In the genomic region with DNA sequence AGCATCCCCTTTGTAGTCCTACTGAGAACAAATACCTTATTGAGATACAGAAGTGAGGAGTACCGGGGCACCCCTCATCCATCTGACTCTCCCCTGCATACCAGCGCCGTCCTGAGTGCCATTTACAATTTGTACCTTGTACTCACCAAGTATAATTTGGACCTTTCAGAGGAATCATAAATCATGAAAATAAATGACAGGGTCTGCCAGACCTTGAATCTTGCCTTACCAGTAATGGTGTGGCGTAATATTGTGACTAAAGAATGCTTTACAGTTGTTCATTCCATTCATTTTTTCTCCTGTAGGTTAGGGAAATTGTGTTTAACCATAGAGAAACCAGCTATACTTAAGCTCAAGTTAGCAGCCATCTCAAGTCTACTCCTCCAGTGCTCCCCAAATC, we compare ENCODE assay signal across 23 cellular contexts.
DNase-seq lines count a peak whose midpoint lies in the region; ATAC-seq, FAIRE-seq and TF ChIP-seq lines count a peak whose summit lies in the region.
"Had no signal": no experiment of that assay in that cellular context is flagged by ENCODE, and none has a peak within 500 bp of the region (broad histone marks: within the 10 kb centered on the region; RNA-seq: fewer than 3 reads in every experiment).

No MANE protein-coding gene starts in this region.

- TF ChIP-seq POLR2A in testis (IDR thresholded peaks at IDR 0.05): no peak

- H3K27me3 ChIP-seq in pancreas (no peaks in the 10 kb centered on the region), testis (no peaks in the 10 kb centered on the region)
- H3K27me3 ChIP-seq: breast epithelium, right atrium auricular region had no signal

- no peaks in the 10 kb centered on the region for H3K4me1 ChIP-seq in pancreas
- H3K4me1 ChIP-seq in testis: no peaks in the 10 kb centered on the region
- H3K4me1 ChIP-seq: breast epithelium had no signal

- 68 to 75% methylated on average over 4 of the region's 4 CpGs for WGBS in pancreas, 2 donors
- 93 to 98% methylated on average over 4 of the region's 4 CpGs for WGBS in testis, 2 donors

- no peak overlapping the region for H3K4me3 ChIP-seq in cardiac fibroblast (replicated peaks in 1 of 2; ENCODE audit: low read depth in 2 of 2, low read length in 2 of 2)
- no peak overlapping the region for H3K4me3 ChIP-seq in pancreas
- no peak overlapping the region for H3K4me3 ChIP-seq in testis
- H3K4me3 ChIP-seq: breast epithelium, GM12878, right atrium auricular region had no signal

- H3K9me3 Mint-ChIP-seq in WTC11 (no peaks in the 10 kb centered on the region), natural killer cell (no peaks in the 10 kb centered on the region)
- H3K9me3 Mint-ChIP-seq: activated T-helper 17 cell treated with anti-CD3 and anti-CD28 coated beads, Interleukin-2, amount 50 U/mL, for 72 hours had no signal

- H3K27me3 Mint-ChIP-seq in WTC11 (ENCODE audit: low read depth): no peaks in the 10 kb centered on the region
- no peaks in the 10 kb centered on the region for H3K27me3 Mint-ChIP-seq in natural killer cell (ENCODE audit: low read depth in 2 of 2)
- H3K27me3 Mint-ChIP-seq: activated naive CD8-positive, alpha-beta T cell treated with anti-CD3 and anti-CD28 coated beads, Interleukin-2, amount 10 ng/mL, durations not matched to agents 7 days and 5 days; activated T-helper 17 cell treated with anti-CD3 and anti-CD28 coated beads, Interleukin-2, amount 50 U/mL, for 72 hours had no signal

- no peak for FAIRE-seq in pancreas (lab: Jason Lieb, UNC)
- FAIRE-seq: GM12878, H1 had no signal

- no peak overlapping the region for H3K27ac Mint-ChIP-seq in WTC11
- H3K27ac Mint-ChIP-seq in natural killer cell: no peak overlapping the region
- H3K27ac Mint-ChIP-seq: activated naive CD8-positive, alpha-beta T cell treated with anti-CD3 and anti-CD28 coated beads, Interleukin-2, amount 10 ng/mL, durations not matched to agents 7 days and 5 days; activated T-helper 17 cell treated with anti-CD3 and anti-CD28 coated beads, Interleukin-2, amount 50 U/mL, for 72 hours had no signal

- H3K36me3 Mint-ChIP-seq in WTC11 (peaks cover 30% of the 10 kb centered on the region), natural killer cell (peaks cover 7% of the 10 kb centered on the region)

- H3K4me3 Mint-ChIP-seq in WTC11: no peak overlapping the region
- H3K4me3 Mint-ChIP-seq in natural killer cell: no peak overlapping the region
- H3K4me3 Mint-ChIP-seq: activated naive CD8-positive, alpha-beta T cell treated with anti-CD3 and anti-CD28 coated beads, Interleukin-2, amount 10 ng/mL, durations not matched to agents 7 days and 5 days; activated T-helper 17 cell treated with anti-CD3 and anti-CD28 coated beads, Interleukin-2, amount 50 U/mL, for 72 hours had no signal

- CTCF ChIA-PET in WTC11 (lab: Charles Lee): no interaction called here

- no peaks in the 10 kb centered on the region for H3K36me3 ChIP-seq in pancreas
- no peaks in the 10 kb centered on the region for H3K36me3 ChIP-seq in testis (ENCODE audit: low read depth, missing control alignments)
- H3K36me3 ChIP-seq: breast epithelium, right atrium auricular region had no signal

- POLR2A ChIA-PET in WTC11 (lab: Charles Lee): no interaction called here

- intact Hi-C loops in pancreas (cut with DNase I): no loop called here
- intact Hi-C loops in natural killer cell (cut with micrococcal nuclease): no loop called here
- intact Hi-C loops in testis (cut with DNase I; ENCODE audit: low total_unique reads): no loop called here

- no peak overlapping the region for H3K27ac ChIP-seq in pancreas
- H3K27ac ChIP-seq in testis: no peak overlapping the region
- H3K27ac ChIP-seq: breast epithelium, C4-2B, right atrium auricular region had no signal

- DNase-seq in ELR (ENCODE audit: low read depth): peak; percentile 6
- peak; percentile 30 for DNase-seq in NCI-H69 (lab: John Stamatoyannopoulos, UW)
- peak; percentile 45 to 60 for DNase-seq in cardiac fibroblast (ENCODE audit: low read depth in 2 of 2)
- DNase-seq in pancreas: no peak
- no peak for DNase-seq in WTC11 (ENCODE audit: low spot score)
- no peak for DNase-seq in natural killer cell
- DNase-seq in testis: no peak
- no peak for DNase-seq in T1000 (lab: John Stamatoyannopoulos, UW)
- DNase-seq: activated CD4-positive, alpha-beta T cell treated with anti-CD3 and anti-CD28 coated beads for 4 hours; activated naive CD8-positive, alpha-beta T cell treated with anti-CD3 and anti-CD28 coated beads, Interleukin-2, amount 10 ng/mL, durations not matched to agents 7 days and 5 days; dermis blood vessel endothelial cell; DMS 273 treated with DMSO at 0.1 percent for 48 hours; Karpas-422; NCI-H2029 treated with DMSO at 0.1 percent for 48 hours; NCI-H510A; nucleus accumbens; RPMI8226 had no signal

- ATAC-seq in pancreas (peak in 3 of 4 donors; percentile 28 to 55 (median 40)), WTC11 (no peak), natural killer cell (no peak)
- ATAC-seq: activated T-helper 17 cell treated with anti-CD3 and anti-CD28 coated beads, Interleukin-2, amount 50 U/mL, for 72 hours; GM12878 had no signal

- no peaks in the 10 kb centered on the region for H3K4me1 Mint-ChIP-seq in WTC11
- no peaks in the 10 kb centered on the region for H3K4me1 Mint-ChIP-seq in natural killer cell

- TF ChIP-seq CTCF in cardiac fibroblast (IDR thresholded peaks at IDR 0.05; ENCODE audit: low read depth, low read length): no peak
- no peak for TF ChIP-seq CTCF in pancreas (IDR thresholded peaks at IDR 0.05)
- no peak for TF ChIP-seq CTCF in WTC11 (IDR thresholded peaks at IDR 0.05)
- no peak for TF ChIP-seq CTCF in natural killer cell (IDR thresholded peaks at IDR 0.05)
- no peak for TF ChIP-seq CTCF in testis (IDR thresholded peaks at IDR 0.05)

- H3K9me3 ChIP-seq in pancreas (no peaks in the 10 kb centered on the region), testis (no peaks in the 10 kb centered on the region)
- H3K9me3 ChIP-seq: breast epithelium, right atrium auricular region had no signal

TF ChIP-seq in WTC11, 78 proteins besides CTCF, POLR2A, EP300 and RAD21:
- TF ChIP-seq ZMAT4 (CRISPR knock-in tag; IDR thresholded peaks at IDR 0.05) (no peak), ATF2 (CRISPR knock-in tag; IDR thresholded peaks at IDR 0.05; ENCODE audit: borderline replicate concordance, low read depth) (no peak), NR1H2 (CRISPR knock-in tag; IDR thresholded peaks at IDR 0.05) (no peak)

Comparison
In these comparisons a context has a peak if more than half of its experiments do, and no peak if none do; other contexts are left out.
1. DNase-seq: peak in ELR (single experiment), NCI-H69 (single experiment) and cardiac fibroblast (2 of 2); none in pancreas (0 of 6), WTC11 (single experiment), natural killer cell (single experiment), testis (single experiment) and T1000 (single experiment).
2. ATAC-seq: peak in pancreas (3 of 4); none in WTC11 (single experiment) and natural killer cell (0 of 3).